Comparison of ENCODE assay signal across 9 cellular contexts in the genomic region with DNA sequence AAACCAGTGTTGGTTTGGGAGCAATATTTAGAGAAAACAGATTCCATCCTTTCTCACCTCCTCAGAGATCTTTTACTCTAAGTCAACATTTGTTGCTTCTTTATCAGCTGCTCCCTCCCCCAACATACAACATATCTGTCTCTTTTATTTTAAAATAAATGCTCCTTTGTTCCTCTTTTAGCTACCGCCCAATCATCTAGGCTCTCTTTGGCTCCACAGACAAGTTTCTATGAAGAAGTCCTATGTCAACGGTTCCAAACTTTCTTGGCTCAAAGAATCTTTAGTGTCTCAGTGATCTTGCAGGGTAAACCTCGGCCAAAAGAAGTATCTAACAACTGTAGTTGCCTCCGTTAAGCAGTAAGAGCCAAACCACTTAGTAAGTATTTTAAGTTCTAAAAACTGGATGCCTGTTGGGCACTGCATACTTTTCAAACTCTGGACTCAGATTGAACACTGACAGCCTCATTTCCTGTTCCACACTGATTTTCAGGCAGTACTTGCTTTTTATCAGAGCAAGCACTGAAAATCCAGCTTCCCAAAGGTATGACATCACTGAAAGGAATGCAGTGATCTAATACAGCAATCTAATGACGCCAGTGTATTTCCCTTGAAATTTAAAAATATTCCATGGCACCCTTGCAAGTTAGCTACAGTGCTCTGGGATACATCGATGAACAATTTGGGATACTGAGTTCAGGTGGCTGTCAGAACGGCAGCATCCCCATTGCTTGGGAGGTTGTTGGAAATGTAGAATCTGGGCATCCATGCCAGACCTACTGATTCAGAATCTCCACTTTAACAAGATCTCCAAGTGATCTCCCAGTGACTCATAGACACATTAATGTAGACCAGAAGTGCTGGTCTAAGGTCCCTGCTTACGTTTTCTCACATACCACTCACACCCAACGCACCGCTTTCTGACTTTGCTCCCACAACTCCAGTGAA. TPM values are rescaled to one million over a fixed set of nuclear protein-coding genes. Genes with fewer than 3 reads are reported as not detected.
DNase-seq lines count a peak whose midpoint lies in the region; ATAC-seq and TF ChIP-seq lines count a peak whose summit lies in the region.
"Had no signal": no experiment of that assay in that cellular context is flagged by ENCODE, and none has a peak within 500 bp of the region (broad histone marks: within the 10 kb centered on the region; RNA-seq: fewer than 3 reads in every experiment).

No MANE protein-coding gene starts in this region.

- WGBS in lung, 2 donors: 46 to 55% methylated on average over 10 of the region's 10 CpGs
- 3 to 7% methylated on average over 10 of the region's 10 CpGs for WGBS in aorta, 2 donors

- H3K4me1 ChIP-seq in lung (ENCODE audit: control insufficient read depth in 2 of 2, insufficient read depth in 2 of 2, low read length in 2 of 2): peaks cover 6 to 67% of the 10 kb centered on the region in 2 donors
- H3K4me1 ChIP-seq in aorta (ENCODE audit: control insufficient read depth in 1 of 2, insufficient read depth in 2 of 2, low read length in 2 of 2): peaks cover 3 to 7% of the 10 kb centered on the region in 2 donors

- ATAC-seq in lung (ENCODE audit: insufficient read depth, low FRiP score) (peak; percentile 69), aorta (ENCODE audit: low FRiP score) (peak; percentile 85)

- intact Hi-C loops in aorta (cut with DNase I): loop anchor here in 1 of 2 donors (1.0 kb wide), 1 partner anchor 27 kb away; a partner anchor contains a TSS

- H3K4me1 Mint-ChIP-seq in activated naive CD8-positive, alpha-beta T cell (ENCODE audit: low read depth): peaks cover 70% of the 10 kb centered on the region
- peaks cover 43% of the 10 kb centered on the region for H3K4me1 Mint-ChIP-seq in activated naive CD8-positive, alpha-beta T cell treated with anti-CD3 and anti-CD28 coated beads for 36 hours
- peaks cover 52% of the 10 kb centered on the region for H3K4me1 Mint-ChIP-seq in chondrocyte (ENCODE audit: low read depth)

- TF ChIP-seq CTCF in chondrocyte (IDR thresholded peaks at IDR 0.05): no peak
- TF ChIP-seq CTCF in lung (IDR thresholded peaks at IDR 0.05; ENCODE audit: control extremely low read depth, extremely low read depth): no peak

- H3K27me3 ChIP-seq in lung (ENCODE audit: control insufficient read depth, insufficient read depth): no peaks in the 10 kb centered on the region
- no peaks in the 10 kb centered on the region for H3K27me3 ChIP-seq in aorta (ENCODE audit: control insufficient read depth in 1 of 2, insufficient read depth in 2 of 2, low read length in 1 of 2)

- no peaks in the 10 kb centered on the region for H3K9me3 Mint-ChIP-seq in activated naive CD8-positive, alpha-beta T cell (ENCODE audit: low read depth)
- no peaks in the 10 kb centered on the region for H3K9me3 Mint-ChIP-seq in activated naive CD8-positive, alpha-beta T cell treated with anti-CD3 and anti-CD28 coated beads for 36 hours
- H3K9me3 Mint-ChIP-seq in chondrocyte (ENCODE audit: low read depth): no peaks in the 10 kb centered on the region

- no peaks in the 10 kb centered on the region for H3K27me3 Mint-ChIP-seq in activated naive CD8-positive, alpha-beta T cell
- H3K27me3 Mint-ChIP-seq in activated naive CD8-positive, alpha-beta T cell treated with anti-CD3 and anti-CD28 coated beads for 36 hours: no peaks in the 10 kb centered on the region
- H3K27me3 Mint-ChIP-seq in chondrocyte (ENCODE audit: low read depth): no peaks in the 10 kb centered on the region

- H3K9me3 ChIP-seq in lung (ENCODE audit: control insufficient read depth in 2 of 2, insufficient read depth in 1 of 2, low read length in 1 of 2) (no peaks in the 10 kb centered on the region), aorta (ENCODE audit: control insufficient read depth, low read length) (no peaks in the 10 kb centered on the region)

- H3K27ac ChIP-seq in lung (ENCODE audit: low read depth in 1 of 2, low read length in 1 of 2) (peak overlapping the region; percentile 40 to 81), aorta (ENCODE audit: low read depth in 1 of 2, low read length in 2 of 2) (peak overlapping the region; percentile 82 to 91)
- H3K27ac ChIP-seq: KMS-11 had no signal

- no peak for DNase-seq in activated naive CD8-positive, alpha-beta T cell treated with anti-CD3 and anti-CD28 coated beads for 36 hours
- DNase-seq in chondrocyte (ENCODE audit: low spot score) (no peak), lung (ENCODE audit: low spot score) (no peak), aorta (no peak), NCI-H345 (lab: John Stamatoyannopoulos, UW) (no peak)
- no peak for DNase-seq in stimulated activated CD4-positive, alpha-beta T cell treated with anti-CD3 and anti-CD28 coated beads, Interleukin-2, amount 100 ng/mL, for 24 hours
- no peak for DNase-seq in stimulated activated CD4-positive, alpha-beta T cell treated with anti-CD3 and anti-CD28 coated beads, Interleukin-2, amount 100 ng/mL, for 48 hours

- peaks cover 3% of the 10 kb centered on the region for H3K36me3 Mint-ChIP-seq in activated naive CD8-positive, alpha-beta T cell
- peaks cover 26% of the 10 kb centered on the region for H3K36me3 Mint-ChIP-seq in activated naive CD8-positive, alpha-beta T cell treated with anti-CD3 and anti-CD28 coated beads for 36 hours
- no peaks in the 10 kb centered on the region for H3K36me3 Mint-ChIP-seq in chondrocyte (ENCODE audit: low read depth)

- H3K4me3 ChIP-seq in lung (no peak overlapping the region), aorta (ENCODE audit: low read length in 2 of 2) (no peak overlapping the region)

- peak overlapping the region; percentile 18 for H3K27ac Mint-ChIP-seq in activated naive CD8-positive, alpha-beta T cell
- H3K27ac Mint-ChIP-seq in activated naive CD8-positive, alpha-beta T cell treated with anti-CD3 and anti-CD28 coated beads for 36 hours: no peak overlapping the region
- peak overlapping the region; percentile 97 for H3K27ac Mint-ChIP-seq in chondrocyte (ENCODE audit: unreplicated experiment)

- no peaks in the 10 kb centered on the region for H3K36me3 ChIP-seq in lung (ENCODE audit: control insufficient read depth in 2 of 2, insufficient read depth in 2 of 2, low read length in 2 of 2)
- H3K36me3 ChIP-seq in aorta (ENCODE audit: control insufficient read depth in 1 of 2, insufficient read depth in 2 of 2, low read length in 1 of 2): no peaks in the 10 kb centered on the region

- H3K4me3 Mint-ChIP-seq in activated naive CD8-positive, alpha-beta T cell: no peak overlapping the region
- H3K4me3 Mint-ChIP-seq in activated naive CD8-positive, alpha-beta T cell treated with anti-CD3 and anti-CD28 coated beads for 36 hours: no peak overlapping the region
- peak overlapping the region; percentile 55 for H3K4me3 Mint-ChIP-seq in chondrocyte (ENCODE audit: unreplicated experiment)

RNA-seq across cellular contexts. Expression of a gene that starts 26.8 kb away (rescaled TPM):
- total RNA-seq in activated naive CD8-positive, alpha-beta T cell treated with anti-CD3 and anti-CD28 coated beads for 36 hours: 10 to 100 TPM; 36.3 to 37.8 TPM
- total RNA-seq in chondrocyte (25.7 to 36.6 TPM (median 35.3 TPM) in 3 replicates), lung (10 to 100 TPM; 19.3 to 45.1 TPM), aorta (10 to 100 TPM; 35.1 to 50.4 TPM)
- polyA plus RNA-seq in lung (10 to 100 TPM in 1 of 2 donors, 1 to 10 TPM in 1; 4.5 to 13.4 TPM), aorta (10 to 100 TPM; 11.7 to 21.2 TPM)

RNA-seq across cellular contexts. Expression of a gene that starts 57.2 kb away (rescaled TPM):
- total RNA-seq in activated naive CD8-positive, alpha-beta T cell treated with anti-CD3 and anti-CD28 coated beads for 36 hours: 10 to 100 TPM; 11.2 to 12.2 TPM
- total RNA-seq in chondrocyte: 11.8 to 16.4 TPM (median 15.0 TPM) in 3 replicates
- 10 to 100 TPM; 12.8 to 13.5 TPM for total RNA-seq in lung
- 1 to 10 TPM; 3.6 to 5.0 TPM for polyA plus RNA-seq in lung
- total RNA-seq in aorta: 10 to 100 TPM in 1 of 2 donors, 1 to 10 TPM in 1; 9.3 to 12.1 TPM
- 1 to 10 TPM; 3.5 to 4.0 TPM for polyA plus RNA-seq in aorta

RNA-seq across cellular contexts. Expression of a gene that starts 57.7 kb away (rescaled TPM):
- total RNA-seq in activated naive CD8-positive, alpha-beta T cell treated with anti-CD3 and anti-CD28 coated beads for 36 hours: 10 to 100 TPM; 12.6 to 13.0 TPM
- total RNA-seq in chondrocyte (13.2 to 15.6 TPM (median 13.8 TPM) in 3 replicates), lung (10 to 100 TPM; 18.5 to 19.0 TPM), aorta (10 to 100 TPM; 15.7 to 17.2 TPM)
- polyA plus RNA-seq in lung (1 to 10 TPM; 4.6 to 7.4 TPM), aorta (1 to 10 TPM; 3.4 to 5.6 TPM)
